Comparison of ENCODE assay signal across 1 cellular context in the genomic region with DNA sequence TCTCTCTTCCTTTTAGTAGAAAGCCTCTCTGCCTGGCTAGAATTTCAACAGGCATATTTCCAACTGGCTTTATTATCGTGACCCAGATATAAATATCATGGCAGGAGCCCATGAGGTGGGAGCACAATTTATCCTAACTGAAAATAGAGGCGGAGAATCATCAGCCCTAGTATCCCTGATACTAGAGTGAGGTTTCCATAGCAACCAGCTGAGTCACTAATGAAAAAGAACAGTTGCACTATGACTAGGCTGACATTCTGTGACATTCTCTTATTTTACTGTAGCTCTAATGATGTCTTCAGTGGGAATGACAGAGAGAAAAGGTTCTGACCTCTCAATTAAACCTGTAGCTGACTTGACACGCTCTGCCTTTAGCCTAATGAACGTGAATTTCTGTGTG.
TF ChIP-seq lines count a peak whose summit lies in the region.

No MANE protein-coding gene starts in this region.

TF ChIP-seq in K562, 482 proteins besides CTCF, POLR2A, EP300 and RAD21 (continued from another document):
- TF ChIP-seq, protein P1, sequence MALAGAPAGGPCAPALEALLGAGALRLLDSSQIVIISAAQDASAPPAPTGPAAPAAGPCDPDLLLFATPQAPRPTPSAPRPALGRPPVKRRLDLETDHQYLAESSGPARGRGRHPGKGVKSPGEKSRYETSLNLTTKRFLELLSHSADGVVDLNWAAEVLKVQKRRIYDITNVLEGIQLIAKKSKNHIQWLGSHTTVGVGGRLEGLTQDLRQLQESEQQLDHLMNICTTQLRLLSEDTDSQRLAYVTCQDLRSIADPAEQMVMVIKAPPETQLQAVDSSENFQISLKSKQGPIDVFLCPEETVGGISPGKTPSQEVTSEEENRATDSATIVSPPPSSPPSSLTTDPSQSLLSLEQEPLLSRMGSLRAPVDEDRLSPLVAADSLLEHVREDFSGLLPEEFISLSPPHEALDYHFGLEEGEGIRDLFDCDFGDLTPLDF (CRISPR knock-in tag; IDR thresholded peaks at IDR 0.05): no peak
- TF ChIP-seq ASH1L (IDR thresholded peaks at IDR 0.05; ENCODE audit: borderline replicate concordance, low read depth, partially characterized antibody): no peak
- no peak for TF ChIP-seq KLF1 (tag; IDR thresholded peaks at IDR 0.05)
- TF ChIP-seq ZKSCAN3 (CRISPR knock-in tag; IDR thresholded peaks at IDR 0.05): no peak
- TF ChIP-seq XRCC4 (IDR thresholded peaks at IDR 0.05; ENCODE audit: extremely low read depth, insufficient read depth, insufficient read length): no peak
- TF ChIP-seq ZNF76 (CRISPR knock-in tag; IDR thresholded peaks at IDR 0.05; ENCODE audit: borderline replicate concordance): no peak
- TF ChIP-seq, protein P2, sequence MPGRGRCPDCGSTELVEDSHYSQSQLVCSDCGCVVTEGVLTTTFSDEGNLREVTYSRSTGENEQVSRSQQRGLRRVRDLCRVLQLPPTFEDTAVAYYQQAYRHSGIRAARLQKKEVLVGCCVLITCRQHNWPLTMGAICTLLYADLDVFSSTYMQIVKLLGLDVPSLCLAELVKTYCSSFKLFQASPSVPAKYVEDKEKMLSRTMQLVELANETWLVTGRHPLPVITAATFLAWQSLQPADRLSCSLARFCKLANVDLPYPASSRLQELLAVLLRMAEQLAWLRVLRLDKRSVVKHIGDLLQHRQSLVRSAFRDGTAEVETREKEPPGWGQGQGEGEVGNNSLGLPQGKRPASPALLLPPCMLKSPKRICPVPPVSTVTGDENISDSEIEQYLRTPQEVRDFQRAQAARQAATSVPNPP (IDR thresholded peaks at IDR 0.05; ENCODE audit: borderline replicate concordance, insufficient read depth, insufficient read length): no peak
- no peak for TF ChIP-seq ZBTB49 (CRISPR knock-in tag; IDR thresholded peaks at IDR 0.05; ENCODE audit: borderline replicate concordance)
- TF ChIP-seq, protein P3, sequence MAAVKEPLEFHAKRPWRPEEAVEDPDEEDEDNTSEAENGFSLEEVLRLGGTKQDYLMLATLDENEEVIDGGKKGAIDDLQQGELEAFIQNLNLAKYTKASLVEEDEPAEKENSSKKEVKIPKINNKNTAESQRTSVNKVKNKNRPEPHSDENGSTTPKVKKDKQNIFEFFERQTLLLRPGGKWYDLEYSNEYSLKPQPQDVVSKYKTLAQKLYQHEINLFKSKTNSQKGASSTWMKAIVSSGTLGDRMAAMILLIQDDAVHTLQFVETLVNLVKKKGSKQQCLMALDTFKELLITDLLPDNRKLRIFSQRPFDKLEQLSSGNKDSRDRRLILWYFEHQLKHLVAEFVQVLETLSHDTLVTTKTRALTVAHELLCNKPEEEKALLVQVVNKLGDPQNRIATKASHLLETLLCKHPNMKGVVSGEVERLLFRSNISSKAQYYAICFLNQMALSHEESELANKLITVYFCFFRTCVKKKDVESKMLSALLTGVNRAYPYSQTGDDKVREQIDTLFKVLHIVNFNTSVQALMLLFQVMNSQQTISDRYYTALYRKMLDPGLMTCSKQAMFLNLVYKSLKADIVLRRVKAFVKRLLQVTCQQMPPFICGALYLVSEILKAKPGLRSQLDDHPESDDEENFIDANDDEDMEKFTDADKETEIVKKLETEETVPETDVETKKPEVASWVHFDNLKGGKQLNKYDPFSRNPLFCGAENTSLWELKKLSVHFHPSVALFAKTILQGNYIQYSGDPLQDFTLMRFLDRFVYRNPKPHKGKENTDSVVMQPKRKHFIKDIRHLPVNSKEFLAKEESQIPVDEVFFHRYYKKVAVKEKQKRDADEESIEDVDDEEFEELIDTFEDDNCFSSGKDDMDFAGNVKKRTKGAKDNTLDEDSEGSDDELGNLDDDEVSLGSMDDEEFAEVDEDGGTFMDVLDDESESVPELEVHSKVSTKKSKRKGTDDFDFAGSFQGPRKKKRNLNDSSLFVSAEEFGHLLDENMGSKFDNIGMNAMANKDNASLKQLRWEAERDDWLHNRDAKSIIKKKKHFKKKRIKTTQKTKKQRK (IDR thresholded peaks at IDR 0.05; ENCODE audit: borderline replicate concordance, low read depth, low read length): no peak
- no peak for TF ChIP-seq SNIP1 (IDR thresholded peaks at IDR 0.05; ENCODE audit: low read depth)
- TF ChIP-seq MAFG (tag; conservative IDR thresholded peaks at IDR 0.05): peak; percentile 42
- no peak for TF ChIP-seq CEBPG (CRISPR knock-in tag; IDR thresholded peaks at IDR 0.05)
- TF ChIP-seq CEBPG (tag; conservative IDR thresholded peaks at IDR 0.05 in 1 of 2, IDR thresholded peaks at IDR 0.05 in 1 of 2): no peak
- no peak for TF ChIP-seq HDGF (IDR thresholded peaks at IDR 0.05)
- no peak for TF ChIP-seq AFF1 (IDR thresholded peaks at IDR 0.05; ENCODE audit: low read depth in 1 of 2, partially characterized antibody in 2 of 2)
